ENCODE assay signal across 8 cellular contexts in the genomic region with DNA sequence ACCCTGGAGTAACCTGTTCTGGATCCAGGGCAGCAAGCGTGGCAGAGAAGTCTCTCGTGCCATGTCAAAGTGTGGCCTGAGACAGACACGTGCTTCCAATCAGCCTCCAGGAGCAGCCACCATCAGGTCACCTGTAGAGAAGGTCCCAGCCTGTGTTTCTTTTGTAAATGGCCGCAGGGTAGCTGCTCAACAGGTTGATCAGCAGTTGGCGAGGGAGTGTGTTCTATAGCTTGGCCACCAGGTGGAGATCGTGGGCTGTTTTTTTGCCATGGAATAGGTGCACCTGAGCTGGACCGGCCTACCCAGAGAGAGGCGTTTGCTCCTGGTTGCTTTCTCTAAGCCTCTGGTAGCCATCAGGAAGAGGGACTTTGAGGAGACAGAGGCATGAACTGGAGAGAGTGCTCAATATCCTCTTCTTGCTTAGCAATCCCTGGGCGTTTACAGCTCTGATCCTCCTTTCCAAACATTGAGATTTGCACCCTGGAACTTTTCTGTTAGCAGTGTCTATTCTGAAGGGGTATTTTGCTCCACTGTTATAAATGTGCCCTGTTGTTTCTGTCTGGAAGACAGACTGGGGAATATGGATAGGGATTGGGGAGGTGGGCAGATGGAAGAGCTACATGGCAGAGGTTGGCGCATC. TPM values are rescaled to one million over a fixed set of nuclear protein-coding genes. Genes with fewer than 3 reads are reported as not detected.
DNase-seq lines count a peak whose midpoint lies in the region; ATAC-seq and TF ChIP-seq lines count a peak whose summit lies in the region.

No MANE protein-coding gene starts in this region.

- H3K27ac ChIP-seq in OCI-LY1 (ENCODE audit: low read depth, low read length, poor library complexity, severe bottlenecking) (no peak overlapping the region), fibroblast of lung (ENCODE audit: insufficient read depth, low read length) (no peak overlapping the region), upper lobe of left lung (no peak overlapping the region)

- no peak for TF ChIP-seq EP300 in upper lobe of left lung (IDR thresholded peaks at IDR 0.05)

- no peak overlapping the region for H3K4me2 ChIP-seq in OCI-LY1 (ENCODE audit: low read length)
- no peak overlapping the region for H3K4me2 ChIP-seq in fibroblast of lung (ENCODE audit: extremely low read depth, insufficient read depth, low read length)

- H4K20me1 ChIP-seq in OCI-LY1 (ENCODE audit: insufficient read depth, low read length) (no peaks in the 10 kb centered on the region), fibroblast of lung (ENCODE audit: control insufficient read depth, extremely low read depth, insufficient read depth, low read length) (no peaks in the 10 kb centered on the region)

- DNase-seq in DMS153 (lab: John Stamatoyannopoulos, UW) (peak; percentile 43), HT-29 (ENCODE audit: low spot score) (peak; percentile 83), activated T-cell treated with anti-CD3 and anti-CD28 coated beads for 24 hours (ENCODE audit: low read depth) (peak; percentile 59), fibroblast of lung (ENCODE audit: low read depth in 2 of 2) (peak; percentile 11 to 24), occipital lobe (lab: John Stamatoyannopoulos, UW) (peak; percentile 13), upper lobe of left lung (peak in 1 of 2 donors; percentile 63)

- no peaks in the 10 kb centered on the region for H3K9me2 ChIP-seq in OCI-LY1 (ENCODE audit: low read depth, low read length)

- H3K79me2 ChIP-seq in OCI-LY1 (ENCODE audit: insufficient read depth, low read length): no peaks in the 10 kb centered on the region
- H3K79me2 ChIP-seq in fibroblast of lung (ENCODE audit: control insufficient read depth, insufficient read depth, low read length): no peaks in the 10 kb centered on the region

- peak; percentile 87 for ATAC-seq in GM21423 (IDR thresholded peaks at IDR 0.05; ENCODE audit: unreplicated experiment)
- peak; percentile 92 to 93 for ATAC-seq in upper lobe of left lung (ENCODE audit: low FRiP score in 2 of 2)

- WGBS in upper lobe of left lung, 2 donors: 15 to 27% methylated on average over 6 to 10 of the region's 10 CpGs

- no peak for TF ChIP-seq POLR2A in upper lobe of left lung (IDR thresholded peaks at IDR 0.05)

- TF ChIP-seq CTCF in OCI-LY1 (IDR thresholded peaks at IDR 0.05; ENCODE audit: low read length) (peak; percentile 72), fibroblast of lung (conservative IDR thresholded peaks at IDR 0.05 in 1 of 2, IDR thresholded peaks at IDR 0.05 in 1 of 2; ENCODE audit: low read depth in 1 of 2, low read length in 2 of 2) (peak; percentile 70 to 77), upper lobe of left lung (IDR thresholded peaks at IDR 0.05) (peak; percentile 72 to 84 (median 76))

- H3K4me3 ChIP-seq in OCI-LY1 (ENCODE audit: low read depth, low read length, poor library complexity, severe bottlenecking) (no peak overlapping the region), fibroblast of lung (replicated peaks in 1 of 4; ENCODE audit: control extremely low read depth in 1 of 4, insufficient read depth in 1 of 4, low read depth in 3 of 4, low read length in 4 of 4) (no peak overlapping the region), upper lobe of left lung (no peak overlapping the region)

- no peaks in the 10 kb centered on the region for H3K27me3 ChIP-seq in OCI-LY1 (ENCODE audit: insufficient read depth, low read length)
- no peaks in the 10 kb centered on the region for H3K27me3 ChIP-seq in fibroblast of lung (ENCODE audit: control insufficient read depth, insufficient read depth, low read length)
- H3K27me3 ChIP-seq in upper lobe of left lung: no peaks in the 10 kb centered on the region

- H3K36me3 ChIP-seq in OCI-LY1 (ENCODE audit: insufficient read depth, low read length) (no peaks in the 10 kb centered on the region), fibroblast of lung (ENCODE audit: control insufficient read depth, insufficient read depth, low read length) (no peaks in the 10 kb centered on the region), upper lobe of left lung (no peaks in the 10 kb centered on the region)

- H3F3A ChIP-seq in OCI-LY1 (ENCODE audit: insufficient read depth, low read length): no peaks in the 10 kb centered on the region

- H3K9ac ChIP-seq in OCI-LY1 (ENCODE audit: low read length): no peak overlapping the region
- no peak overlapping the region for H3K9ac ChIP-seq in fibroblast of lung (ENCODE audit: insufficient read depth, low read length)

- no peaks in the 10 kb centered on the region for H3K4me1 ChIP-seq in OCI-LY1 (ENCODE audit: insufficient read depth, low read length, severe bottlenecking)
- no peaks in the 10 kb centered on the region for H3K4me1 ChIP-seq in fibroblast of lung (ENCODE audit: control insufficient read depth, extremely low read depth, insufficient read depth, low read length)
- H3K4me1 ChIP-seq in upper lobe of left lung: peaks cover 3 to 8% (median 4%) of the 10 kb centered on the region in 4 donors

- no peak overlapping the region for H2AFZ ChIP-seq in OCI-LY1 (ENCODE audit: low read length)
- no peak overlapping the region for H2AFZ ChIP-seq in fibroblast of lung (ENCODE audit: low read length)

- no peaks in the 10 kb centered on the region for H3K9me3 ChIP-seq in OCI-LY1 (ENCODE audit: low read length)
- no peaks in the 10 kb centered on the region for H3K9me3 ChIP-seq in fibroblast of lung (ENCODE audit: control insufficient read depth, insufficient read depth, low read depth, low read length)
- H3K9me3 ChIP-seq in upper lobe of left lung: no peaks in the 10 kb centered on the region

RNA-seq across cellular contexts. Expression of a gene that starts 34.2 kb away (rescaled TPM):
- total RNA-seq in HT-29 (2014; rRNA removed; shearing (Covaris generic)): not detected in 2 replicates
- total RNA-seq in fibroblast of lung (under 0.01 TPM in 1 of 2 replicates, not detected in the other), occipital lobe (not detected), upper lobe of left lung (under 1 TPM in 1 of 6 donors, not detected in 5; 0.13 TPM)
- 0.03 TPM in 1 of 2 replicates, not detected in the other for polyA plus RNA-seq in fibroblast of lung
- polyA plus RNA-seq in fibroblast of lung (2012): 0.23 TPM in 1 of 2 replicates, not detected in the other
- polyA minus RNA-seq in fibroblast of lung (ENCODE audit: low replicate concordance): not detected in 2 replicates
